In genomic region chr7:71311576-71311975, GRCh38 we compare ENCODE assay signal across 22 cellular contexts.
DNase-seq lines count a peak whose midpoint lies in the region; ATAC-seq, FAIRE-seq and TF ChIP-seq lines count a peak whose summit lies in the region.
"Had no signal": no experiment of that assay in that cellular context is flagged by ENCODE, and none has a peak within 500 bp of the region (broad histone marks: within the 10 kb centered on the region; RNA-seq: fewer than 3 reads in every experiment).

No MANE protein-coding gene starts in this region.

- intact Hi-C loops in Caco-2 (cut with micrococcal nuclease; ENCODE audit: unreplicated experiment): no loop called here

- H3K4me2 ChIP-seq in mesendoderm (ENCODE audit: low read length): no peak overlapping the region

- no peaks in the 10 kb centered on the region for H3K27me3 Mint-ChIP-seq in Caco-2 (ENCODE audit: insufficient read depth, unreplicated experiment)
- H3K27me3 Mint-ChIP-seq: CD8-positive, alpha-beta memory T cell had no signal

- H2BK120ac ChIP-seq in mesendoderm (ENCODE audit: low read depth, low read length): no peak overlapping the region

- DNase-seq in Ammon's horn (ENCODE audit: low spot score): peak; percentile 58
- no peak for DNase-seq in bronchial epithelial cell (ENCODE audit: low read depth)
- no peak for DNase-seq in mesendoderm
- peak; percentile 55 for DNase-seq in superior temporal gyrus (ENCODE audit: extremely low spot score)
- no peak for DNase-seq in NOMO-1 treated with DMSO at 0.1 percent for 48 hours (lab: John Stamatoyannopoulos, UW; ENCODE audit: unreplicated experiment)
- DNase-seq in Caco-2: no peak
- no peak for DNase-seq in NCI-H2107 treated with DMSO at 0.1 percent for 48 hours (lab: John Stamatoyannopoulos, UW; ENCODE audit: unreplicated experiment)
- DNase-seq: 8988T; CD8-positive, alpha-beta memory T cell; GDM1; H7; MG63; NCI-H1048; NCI-H1436; NCI-H1930; NCI-H2227 treated with DMSO at 0.1 percent for 48 hours; NCI-H510A; NCI-H748 treated with DMSO at 0.1 percent for 48 hours; SIG-M5 had no signal

- H3K9ac ChIP-seq in mesendoderm (ENCODE audit: low read length): no peak overlapping the region

- H3K36me3 Mint-ChIP-seq in Caco-2 (ENCODE audit: insufficient read depth, unreplicated experiment): peaks cover 5% of the 10 kb centered on the region
- H3K36me3 Mint-ChIP-seq: CD8-positive, alpha-beta memory T cell had no signal

- H3K9me3 ChIP-seq in Caco-2: no peaks in the 10 kb centered on the region
- H3K9me3 ChIP-seq: MG63 had no signal

- BruUV-seq in Caco-2 (replicated peaks; lab: Mats Ljungman, UMichigan): no TSS peak

- no peak overlapping the region for H3K4me3 ChIP-seq in bronchial epithelial cell (ENCODE audit: low read depth, low read length)
- H3K4me3 ChIP-seq in mesendoderm (ENCODE audit: low read length): no peak overlapping the region
- no peak overlapping the region for H3K4me3 ChIP-seq in Caco-2 (ENCODE audit: low read depth, low read length)
- H3K4me3 ChIP-seq: MG63 had no signal

- H3K18ac ChIP-seq in mesendoderm (ENCODE audit: low read length): no peak overlapping the region

- POLR2A ChIA-PET in Caco-2 (lab: Charles Lee): no interaction called here

- WGBS in mesendoderm (ENCODE audit: extremely low coverage, insufficient coverage, low lambda C conversion rate): no CpG with 5 or more reads among the region's 2 CpGs

- no peak for TF ChIP-seq CTCF in bronchial epithelial cell (IDR thresholded peaks at IDR 0.05; ENCODE audit: insufficient read depth, low read length, severe bottlenecking)
- no peak for TF ChIP-seq CTCF in Caco-2 (IDR thresholded peaks at IDR 0.05; ENCODE audit: insufficient read depth in 1 of 2, low read depth in 1 of 2, low read length in 1 of 2, severe bottlenecking in 1 of 2, unreplicated experiment in 1 of 2)

- H3K27ac ChIP-seq in mesendoderm (ENCODE audit: low read depth, low read length): no peak overlapping the region

- H3K4ac ChIP-seq in mesendoderm (ENCODE audit: low read depth, low read length): no peak overlapping the region

- no peak overlapping the region for H3K27ac Mint-ChIP-seq in Caco-2 (ENCODE audit: unreplicated experiment)
- H3K27ac Mint-ChIP-seq: CD8-positive, alpha-beta memory T cell had no signal

- H3K79me2 ChIP-seq in mesendoderm (ENCODE audit: control insufficient read depth, insufficient read depth, low read length): peaks cover 10% of the 10 kb centered on the region

- H4K8ac ChIP-seq in mesendoderm (ENCODE audit: low read depth, low read length): no peak overlapping the region

- H3K4me3 Mint-ChIP-seq in Caco-2 (ENCODE audit: unreplicated experiment): no peak overlapping the region
- H3K4me3 Mint-ChIP-seq: CD8-positive, alpha-beta memory T cell had no signal

- no peak overlapping the region for H3K56ac ChIP-seq in mesendoderm (ENCODE audit: low read length)

- peak overlapping the region; percentile 9 for H2AK5ac ChIP-seq in mesendoderm (ENCODE audit: low read length)

- no peaks in the 10 kb centered on the region for H3K4me1 Mint-ChIP-seq in Caco-2 (ENCODE audit: low read depth, unreplicated experiment)
- H3K4me1 Mint-ChIP-seq: CD8-positive, alpha-beta memory T cell had no signal

- CTCF ChIA-PET in Caco-2 (lab: Charles Lee): no interaction called here

- H2BK5ac ChIP-seq in mesendoderm (ENCODE audit: low read length): no peak overlapping the region

- no peaks in the 10 kb centered on the region for H3K36me3 ChIP-seq in bronchial epithelial cell (ENCODE audit: control insufficient read depth, insufficient read depth, low read length)
- no peaks in the 10 kb centered on the region for H3K36me3 ChIP-seq in mesendoderm (ENCODE audit: control insufficient read depth, insufficient read depth, low read length)
- no peaks in the 10 kb centered on the region for H3K36me3 ChIP-seq in Caco-2 (ENCODE audit: control insufficient read depth, insufficient read depth, low read length)
- H3K36me3 ChIP-seq: MG63 had no signal

- H3K4me1 ChIP-seq in mesendoderm (ENCODE audit: control insufficient read depth, low read depth, low read length) (peaks cover 2% of the 10 kb centered on the region), Caco-2 (no peaks in the 10 kb centered on the region)

- TF ChIP-seq POLR2A in GM18505 (IDR thresholded peaks at IDR 0.05; ENCODE audit: borderline replicate concordance, extremely low read depth, insufficient read depth, insufficient read length): no peak

- no peak overlapping the region for H3K23ac ChIP-seq in mesendoderm (ENCODE audit: low read length)

- H4K5ac ChIP-seq in mesendoderm (ENCODE audit: low read length): no peak overlapping the region

- peaks cover 24% of the 10 kb centered on the region for H3K79me1 ChIP-seq in mesendoderm (ENCODE audit: low read length)

- ATAC-seq in GM18505 (IDR thresholded peaks at IDR 0.05; ENCODE audit: unreplicated experiment): no peak
- ATAC-seq: Panc1, SK-N-SH treated with all-trans-retinoic acid at 6 μM for 48 hours had no signal

- FAIRE-seq in bronchial epithelial cell (lab: Jason Lieb, UNC): peak; percentile 91

- no peak overlapping the region for H2BK15ac ChIP-seq in mesendoderm (replicated peaks; ENCODE audit: low read depth)

- H3K9me3 Mint-ChIP-seq in Caco-2 (ENCODE audit: unreplicated experiment): peaks cover 40% of the 10 kb centered on the region

- H3K27me3 ChIP-seq in bronchial epithelial cell (ENCODE audit: control insufficient read depth, insufficient read depth, low read length) (no peaks in the 10 kb centered on the region), mesendoderm (ENCODE audit: insufficient read depth, low read length, poor library complexity) (no peaks in the 10 kb centered on the region), Caco-2 (replicated peaks; ENCODE audit: control insufficient read depth, insufficient read depth, low read length) (no peaks in the 10 kb centered on the region)
- H3K27me3 ChIP-seq: MG63 had no signal

Comparison
In these comparisons a context has a peak if more than half of its experiments do, and no peak if none do; other contexts are left out.
1. DNase-seq: peak in Ammon's horn (single experiment) and superior temporal gyrus (single experiment); none in bronchial epithelial cell (single experiment), mesendoderm (single experiment), NOMO-1 treated with DMSO at 0.1 percent for 48 hours (single experiment), Caco-2 (0 of 2) and NCI-H2107 treated with DMSO at 0.1 percent for 48 hours (single experiment).